ENCODE assay signal across 1 cellular context in the genomic region with DNA sequence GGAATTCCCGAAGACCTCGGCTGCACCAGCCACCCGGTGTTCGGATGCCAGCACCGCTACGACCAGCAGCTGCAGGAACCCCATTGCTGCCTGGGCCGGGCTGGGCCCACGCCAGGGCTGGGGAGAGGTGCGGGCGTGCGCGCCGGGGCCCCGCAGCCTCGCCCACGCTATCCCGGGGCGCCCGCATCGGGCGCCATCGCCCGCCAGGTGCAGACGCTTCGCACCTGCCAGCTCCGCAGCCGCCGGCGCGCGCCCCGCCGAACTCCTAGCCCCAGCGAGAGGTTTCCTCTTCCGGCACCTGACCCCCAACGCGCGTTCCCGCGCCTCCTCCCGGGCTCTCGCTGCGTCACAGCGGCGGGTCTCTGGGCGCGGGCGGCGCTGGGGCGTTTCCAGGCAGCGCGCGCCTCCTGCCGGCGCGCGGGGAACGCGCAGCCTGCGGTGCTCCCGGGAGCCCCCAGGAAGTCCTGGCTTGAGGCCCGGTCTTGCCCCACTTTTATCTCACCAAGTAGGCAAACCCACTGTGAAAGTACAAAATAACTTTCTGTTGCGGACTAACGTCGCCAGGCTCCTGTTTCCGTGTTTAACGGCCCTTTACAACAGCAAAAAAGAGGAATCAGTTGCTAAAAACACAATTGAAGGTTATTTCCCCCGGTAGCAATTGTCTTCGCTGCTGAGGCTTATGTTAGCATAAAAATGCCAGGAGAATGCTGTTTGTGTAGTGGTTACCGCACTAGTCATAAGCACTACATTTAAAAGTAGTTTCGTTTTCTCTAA.
TF ChIP-seq lines count a peak whose summit lies in the region.

A gene with protein sequence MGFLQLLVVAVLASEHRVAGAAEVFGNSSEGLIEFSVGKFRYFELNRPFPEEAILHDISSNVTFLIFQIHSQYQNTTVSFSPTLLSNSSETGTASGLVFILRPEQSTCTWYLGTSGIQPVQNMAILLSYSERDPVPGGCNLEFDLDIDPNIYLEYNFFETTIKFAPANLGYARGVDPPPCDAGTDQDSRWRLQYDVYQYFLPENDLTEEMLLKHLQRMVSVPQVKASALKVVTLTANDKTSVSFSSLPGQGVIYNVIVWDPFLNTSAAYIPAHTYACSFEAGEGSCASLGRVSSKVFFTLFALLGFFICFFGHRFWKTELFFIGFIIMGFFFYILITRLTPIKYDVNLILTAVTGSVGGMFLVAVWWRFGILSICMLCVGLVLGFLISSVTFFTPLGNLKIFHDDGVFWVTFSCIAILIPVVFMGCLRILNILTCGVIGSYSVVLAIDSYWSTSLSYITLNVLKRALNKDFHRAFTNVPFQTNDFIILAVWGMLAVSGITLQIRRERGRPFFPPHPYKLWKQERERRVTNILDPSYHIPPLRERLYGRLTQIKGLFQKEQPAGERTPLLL (minus strand): TSS at position 300 of the 774 bp plus-strand sequence. CDS start 216 bp downstream, at position 84.

TF ChIP-seq in K562, 482 proteins besides CTCF, POLR2A, EP300 and RAD21 (continued from another document):
- TF ChIP-seq, protein P1, sequence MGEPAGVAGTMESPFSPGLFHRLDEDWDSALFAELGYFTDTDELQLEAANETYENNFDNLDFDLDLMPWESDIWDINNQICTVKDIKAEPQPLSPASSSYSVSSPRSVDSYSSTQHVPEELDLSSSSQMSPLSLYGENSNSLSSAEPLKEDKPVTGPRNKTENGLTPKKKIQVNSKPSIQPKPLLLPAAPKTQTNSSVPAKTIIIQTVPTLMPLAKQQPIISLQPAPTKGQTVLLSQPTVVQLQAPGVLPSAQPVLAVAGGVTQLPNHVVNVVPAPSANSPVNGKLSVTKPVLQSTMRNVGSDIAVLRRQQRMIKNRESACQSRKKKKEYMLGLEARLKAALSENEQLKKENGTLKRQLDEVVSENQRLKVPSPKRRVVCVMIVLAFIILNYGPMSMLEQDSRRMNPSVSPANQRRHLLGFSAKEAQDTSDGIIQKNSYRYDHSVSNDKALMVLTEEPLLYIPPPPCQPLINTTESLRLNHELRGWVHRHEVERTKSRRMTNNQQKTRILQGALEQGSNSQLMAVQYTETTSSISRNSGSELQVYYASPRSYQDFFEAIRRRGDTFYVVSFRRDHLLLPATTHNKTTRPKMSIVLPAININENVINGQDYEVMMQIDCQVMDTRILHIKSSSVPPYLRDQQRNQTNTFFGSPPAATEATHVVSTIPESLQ (CRISPR knock-in tag; IDR thresholded peaks at IDR 0.05) = no peak
- TF ChIP-seq ZNF316 (IDR thresholded peaks at IDR 0.05) = no peak
- no peak for TF ChIP-seq FOXM1 (IDR thresholded peaks at IDR 0.05; ENCODE audit: low read depth)
- no peak for TF ChIP-seq FOXM1 (CRISPR knock-in tag; IDR thresholded peaks at IDR 0.05; ENCODE audit: low read depth)
- no peak for TF ChIP-seq FOXK2 (conservative IDR thresholded peaks at IDR 0.05 in 1 of 2, IDR thresholded peaks at IDR 0.05 in 1 of 2; ENCODE audit: low read depth in 2 of 2)
- TF ChIP-seq ZC3H4 (CRISPR knock-in tag; IDR thresholded peaks at IDR 0.05; ENCODE audit: borderline replicate concordance) = no peak
